ENCODE assay signal across 28 cellular contexts in genomic region chr7:2075811-2076210, GRCh38.
"Had no signal": no experiment of that assay in that cellular context is flagged by ENCODE, and none has a peak within 500 bp of the region (broad histone marks: within the 10 kb centered on the region; RNA-seq: fewer than 3 reads in every experiment).

No MANE protein-coding gene starts in this region.

- H3K27ac ChIP-seq: adrenal gland, body of pancreas, cardiac muscle cell, colonic mucosa, left ventricle myocardium inferior, spleen, upper lobe of left lung, VCaP had no signal

- H3K27ac Mint-ChIP-seq: activated naive CD4-positive, alpha-beta T cell treated with anti-CD3 and anti-CD28 coated beads for 36 hours; activated naive CD8-positive, alpha-beta T cell treated with anti-CD3 and anti-CD28 coated beads for 36 hours; activated T-helper 1 cell treated with anti-CD3 and anti-CD28 coated beads, Interleukin-12 subunit alpha, Interleukin-12 subunit beta, Interleukin-2, Interleukin-4 antibody, amounts not matched to agents 30 ng/mL and 10 ng/mL and 1 ng/mL, durations not matched to agents 14 hours and 24 hours and 36 hours had no signal

- DNase-seq: activated CD4-positive, alpha-beta T cell treated with anti-CD3 and anti-CD28 coated beads for 48 hours; activated CD4-positive, alpha-beta T cell treated with anti-CD3 and anti-CD28 coated beads, Interleukin-2, amount 50 U/mL, for 48 hours; activated CD8-positive, alpha-beta memory T cell treated with anti-CD3 and anti-CD28 coated beads for 24 hours; activated effector memory CD4-positive, alpha-beta T cell treated with anti-CD3 and anti-CD28 coated beads, Interleukin-2, amount 50 U/mL, for 16 hours; activated naive CD4-positive, alpha-beta T cell treated with anti-CD3 and anti-CD28 coated beads for 36 hours; activated naive CD8-positive, alpha-beta T cell treated with anti-CD3 and anti-CD28 coated beads for 36 hours; activated T-cell treated with anti-CD3 and anti-CD28 coated beads, Interleukin-2, amount 50 U/mL, for 1 hour; adrenal gland; aorta; body of pancreas; cerebellar nuclear complex; colonic mucosa; effector CD8-positive, alpha-beta T cell; left ventricle myocardium inferior; mesendoderm; mucosa of descending colon; right cardiac atrium; spleen; stimulated activated naive CD4-positive, alpha-beta T cell treated with Interleukin-2 at 50 U/mL for 16 hours; upper lobe of left lung had no signal

- ATAC-seq: activated CD4-positive, CD25-positive, alpha-beta regulatory T cell treated with anti-CD3 and anti-CD28 coated beads, Interleukin-2, amount 50 U/mL, for 24 hours; body of pancreas; mucosa of descending colon; right cardiac atrium had no signal

- FAIRE-seq: frontal cortex, islet of Langerhans, TTC549 had no signal

- H3K9me3 ChIP-seq: adrenal gland, body of pancreas, colonic mucosa, left ventricle myocardium inferior, mucosa of descending colon, spleen, upper lobe of left lung had no signal

- H3K36me3 ChIP-seq: adrenal gland, cardiac muscle cell, colonic mucosa had no signal

- H3K27me3 Mint-ChIP-seq: activated naive CD8-positive, alpha-beta T cell treated with anti-CD3 and anti-CD28 coated beads for 36 hours had no signal

- H3K27me3 ChIP-seq: adrenal gland, body of pancreas, cardiac muscle cell, colonic mucosa, spleen, upper lobe of left lung had no signal

- H3K9me3 Mint-ChIP-seq: activated naive CD4-positive, alpha-beta T cell treated with anti-CD3 and anti-CD28 coated beads for 36 hours; activated naive CD8-positive, alpha-beta T cell treated with anti-CD3 and anti-CD28 coated beads for 36 hours; activated T-helper 1 cell treated with anti-CD3 and anti-CD28 coated beads, Interleukin-12 subunit alpha, Interleukin-12 subunit beta, Interleukin-2, Interleukin-4 antibody, amounts not matched to agents 30 ng/mL and 10 ng/mL and 1 ng/mL, durations not matched to agents 14 hours and 24 hours and 36 hours had no signal

- H3K4me3 ChIP-seq: adrenal gland, body of pancreas, cardiac muscle cell, colonic mucosa, left ventricle myocardium inferior, lung, mucosa of descending colon, spleen, upper lobe of left lung had no signal

- H3K4me3 Mint-ChIP-seq: activated naive CD4-positive, alpha-beta T cell treated with anti-CD3 and anti-CD28 coated beads for 36 hours; activated naive CD8-positive, alpha-beta T cell treated with anti-CD3 and anti-CD28 coated beads for 36 hours; activated T-helper 1 cell treated with anti-CD3 and anti-CD28 coated beads, Interleukin-12 subunit alpha, Interleukin-12 subunit beta, Interleukin-2, Interleukin-4 antibody, amounts not matched to agents 30 ng/mL and 10 ng/mL and 1 ng/mL, durations not matched to agents 14 hours and 24 hours and 36 hours had no signal

- H3K4me1 ChIP-seq: adrenal gland, body of pancreas, colonic mucosa, left ventricle myocardium inferior, upper lobe of left lung had no signal
